ENCODE assay signal across 20 cellular contexts in the genomic region with DNA sequence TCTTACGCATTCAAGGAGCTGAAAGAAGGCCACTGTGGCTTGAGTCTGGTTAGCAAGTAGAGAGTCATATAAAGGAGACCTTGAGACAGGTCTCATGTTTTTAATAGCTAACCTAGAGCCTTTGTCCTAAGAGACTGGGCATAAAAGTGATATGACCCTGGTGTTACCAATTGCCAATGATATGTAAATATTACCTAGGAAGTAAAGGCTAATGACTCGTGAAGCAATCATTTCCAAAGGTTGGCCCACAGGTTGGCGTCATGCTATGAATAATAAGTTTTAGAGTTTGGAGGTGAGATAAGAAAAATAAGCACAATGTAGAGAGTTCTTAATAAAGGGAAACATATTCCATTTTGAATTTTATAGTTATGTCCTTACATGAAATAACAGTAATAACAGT.
A peak's percentile ranks its signal among the peaks of the same experiment; 100 is the strongest.
DNase-seq lines count a peak whose midpoint lies in the region; ATAC-seq, FAIRE-seq and TF ChIP-seq lines count a peak whose summit lies in the region.
"Had no signal": no experiment of that assay in that cellular context is flagged by ENCODE, and none has a peak within 500 bp of the region (broad histone marks: within the 10 kb centered on the region; RNA-seq: fewer than 3 reads in every experiment).

No MANE protein-coding gene starts in this region.

- peaks cover 0 to 24% (median 4%) of the 10 kb centered on the region in 4 donors for H3K4me1 ChIP-seq in right lobe of liver
- H3K4me1 ChIP-seq: BLaER1 had no signal

- WGBS in right lobe of liver (ENCODE audit: insufficient coverage, low coverage, low lambda C conversion rate, missing lambda C conversion rate), result 63% methylated on average over 3 of the region's 3 CpGs

- H3K27me3 Mint-ChIP-seq in Calu3 (ENCODE audit: unreplicated experiment), result no peaks in the 10 kb centered on the region

- no TSS peak for BruUV-seq in Calu3 (replicated peaks; lab: Mats Ljungman, UMichigan)

- no peaks in the 10 kb centered on the region for H3K27me3 ChIP-seq in right lobe of liver
- H3K27me3 ChIP-seq: BLaER1, SJSA1 had no signal

- H3K9me3 Mint-ChIP-seq in Calu3 (ENCODE audit: low read depth, unreplicated experiment), result no peaks in the 10 kb centered on the region
- H3K9me3 Mint-ChIP-seq: CD8-positive, alpha-beta T cell had no signal

- intact Hi-C loops in right lobe of liver (cut with DNase I) (no loop called here), Calu3 (cut with micrococcal nuclease; ENCODE audit: unreplicated experiment) (loop anchor here (10.0 kb wide), 1 partner anchor 148 kb away; no protein-coding TSS in a partner anchor)

- no peaks in the 10 kb centered on the region for H3K9me3 ChIP-seq in right lobe of liver
- H3K9me3 ChIP-seq: BLaER1, SJSA1 had no signal

- H3K36me3 Mint-ChIP-seq in Calu3 (ENCODE audit: insufficient read depth, unreplicated experiment), result no peaks in the 10 kb centered on the region
- H3K36me3 Mint-ChIP-seq: CD8-positive, alpha-beta T cell had no signal

- no peak overlapping the region for H3K4me3 Mint-ChIP-seq in Calu3 (ENCODE audit: low read depth, unreplicated experiment)
- H3K4me3 Mint-ChIP-seq: CD8-positive, alpha-beta T cell had no signal

- H3K4me1 Mint-ChIP-seq in Calu3 (ENCODE audit: low read depth, unreplicated experiment), result peaks cover 21% of the 10 kb centered on the region

- no peak overlapping the region for H3K27ac Mint-ChIP-seq in Calu3 (ENCODE audit: unreplicated experiment)
- H3K27ac Mint-ChIP-seq: CD8-positive, alpha-beta T cell had no signal

- FAIRE-seq in H54 (lab: Jason Lieb, UNC), result peak; percentile 48
- FAIRE-seq: G401.6 had no signal

- peak; percentile 67 to 91 (median 88) for ATAC-seq in right lobe of liver
- ATAC-seq: CD8-positive, alpha-beta T cell had no signal

- no peak overlapping the region for H3K27ac ChIP-seq in right lobe of liver
- H3K27ac ChIP-seq: BLaER1, GM23248, SJSA1 had no signal

- H3K36me3 ChIP-seq in right lobe of liver, result no peaks in the 10 kb centered on the region
- H3K36me3 ChIP-seq: BLaER1, SJSA1 had no signal

- CTCF ChIA-PET in Calu3 (lab: Charles Lee), result interaction anchor here (0.5 kb wide), 1 partner anchor 83 kb away, joined by 3 read pairs; no protein-coding TSS in a partner anchor

- no peak for DNase-seq in H54 (ENCODE audit: insufficient read length, low spot score)
- peak; percentile 36 for DNase-seq in NCI-H146 treated with DMSO at 0.1 percent for 48 hours (lab: John Stamatoyannopoulos, UW; ENCODE audit: unreplicated experiment)
- DNase-seq in epithelial cell of esophagus (ENCODE audit: low read depth), result peak; percentile 52
- DNase-seq in right lobe of liver, result no peak
- no peak for DNase-seq in cerebellar cortex (ENCODE audit: low spot score)
- DNase-seq in CD1c-positive myeloid dendritic cell (ENCODE audit: extremely low spot score), result no peak
- DNase-seq in Calu3, result no peak
- no peak for DNase-seq in activated CD4-positive, alpha-beta T cell treated with anti-CD3 and anti-CD28 coated beads, Interleukin-2, amount 50 U/mL, for 4 hours
- DNase-seq: CD8-positive, alpha-beta T cell; DND-41; GM23248; HCEC 1CT; Kasumi-1; NCI-H1105; NCI-H187; NCI-H2227 treated with DMSO at 0.1 percent for 48 hours; NCI-H524 had no signal

- TF ChIP-seq CTCF in epithelial cell of esophagus (IDR thresholded peaks at IDR 0.05; ENCODE audit: insufficient read depth, low read depth, low read length, missing control alignments) (no peak), right lobe of liver (IDR thresholded peaks at IDR 0.05) (no peak), Calu3 (IDR thresholded peaks at IDR 0.05; ENCODE audit: unreplicated experiment) (no peak)

- TF ChIP-seq POLR2A in H54 (IDR thresholded peaks at IDR 0.05; ENCODE audit: low read depth, low read length), result no peak
- TF ChIP-seq POLR2A in right lobe of liver (IDR thresholded peaks at IDR 0.05), result no peak

- H3K4me3 ChIP-seq in epithelial cell of esophagus (ENCODE audit: low read length) (no peak overlapping the region), right lobe of liver (no peak overlapping the region)
- H3K4me3 ChIP-seq: BLaER1, GM23248, SJSA1 had no signal

Comparison
In these comparisons a context has a peak if more than half of its experiments do, and no peak if none do; other contexts are left out.
1. DNase-seq: peak in NCI-H146 treated with DMSO at 0.1 percent for 48 hours (single experiment) and epithelial cell of esophagus (single experiment); none in H54 (single experiment), right lobe of liver (0 of 3), cerebellar cortex (single experiment), CD1c-positive myeloid dendritic cell (single experiment), Calu3 (single experiment) and activated CD4-positive, alpha-beta T cell treated with anti-CD3 and anti-CD28 coated beads, Interleukin-2, amount 50 U/mL, for 4 hours (0 of 2).